In the genomic region with DNA sequence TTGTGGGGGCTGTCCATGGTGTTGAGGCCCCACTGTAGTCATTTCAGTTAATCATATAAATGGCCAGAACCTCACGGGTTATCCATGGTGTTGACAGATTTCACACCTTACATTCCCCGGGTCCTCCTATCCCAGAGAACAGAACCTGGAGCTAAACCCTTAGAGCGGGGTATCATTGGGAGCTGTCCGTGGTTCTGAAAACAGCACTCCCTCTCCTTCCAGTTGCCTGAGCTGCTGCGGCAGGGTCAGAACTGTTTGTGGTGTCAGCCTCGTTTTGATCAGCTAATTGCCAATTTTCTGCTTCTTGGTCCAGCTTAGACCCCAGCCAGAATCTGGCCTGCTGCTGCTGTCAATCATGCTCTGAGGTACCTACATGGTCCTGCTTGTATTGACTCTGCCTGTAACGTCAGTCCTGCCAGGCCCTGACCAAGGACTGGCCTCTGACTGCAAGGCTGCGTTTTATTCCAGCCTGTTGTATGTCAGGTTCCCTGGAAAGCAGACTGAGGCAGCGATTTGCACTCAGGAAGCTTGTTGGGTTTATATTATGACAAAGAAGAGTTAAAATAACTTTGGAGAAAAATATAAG, we compare ENCODE assay signal across 8 cellular contexts. TPM values are rescaled to one million over a fixed set of nuclear protein-coding genes. Genes with fewer than 3 reads are reported as not detected.
DNase-seq lines count a peak whose midpoint lies in the region; ATAC-seq, FAIRE-seq and TF ChIP-seq lines count a peak whose summit lies in the region.

No MANE protein-coding gene starts in this region.

- H3K9me3 ChIP-seq in MM.1S (replicated peaks; ENCODE audit: insufficient read depth, low read length): no peaks in the 10 kb centered on the region
- no peaks in the 10 kb centered on the region for H3K9me3 ChIP-seq in kidney (ENCODE audit: control insufficient read depth in 1 of 2, low read length in 2 of 2)

- no peaks in the 10 kb centered on the region for H3K79me2 ChIP-seq in MM.1S (ENCODE audit: low read length)

- no peak for TF ChIP-seq CTCF in GM12865 (IDR thresholded peaks at IDR 0.05; ENCODE audit: insufficient read depth, low read depth, low read length, missing control alignments)
- TF ChIP-seq CTCF in MM.1S (IDR thresholded peaks at IDR 0.05; ENCODE audit: low read length): no peak
- TF ChIP-seq CTCF in kidney (IDR thresholded peaks at IDR 0.05; ENCODE audit: borderline replicate concordance, extremely low read depth, insufficient read depth): no peak
- no peak for TF ChIP-seq CTCF in GM13977 (IDR thresholded peaks at IDR 0.05; ENCODE audit: extremely low read depth, insufficient read depth, missing control alignments)

- H3K4me2 ChIP-seq in MM.1S (ENCODE audit: low read depth, low read length): no peak overlapping the region

- no peak for FAIRE-seq in kidney (lab: Jason Lieb, UNC)

- H3K9ac ChIP-seq in MM.1S (ENCODE audit: low read length) (no peak overlapping the region), kidney (ENCODE audit: low read length in 2 of 2) (no peak overlapping the region)

- intact Hi-C loops in kidney (cut with DNase I): no loop called here

- peaks cover 25% of the 10 kb centered on the region for H3K27me3 ChIP-seq in MM.1S (replicated peaks; ENCODE audit: insufficient read depth, low read length)

- H3K4me3 ChIP-seq in GM12865 (ENCODE audit: low read depth, low read length) (no peak overlapping the region), MM.1S (ENCODE audit: low read length) (no peak overlapping the region), kidney (ENCODE audit: low read length in 2 of 2) (no peak overlapping the region)

- H3F3A ChIP-seq in MM.1S (ENCODE audit: insufficient read depth, low read length): no peaks in the 10 kb centered on the region

- H3K4me1 ChIP-seq in MM.1S (ENCODE audit: low read length) (no peaks in the 10 kb centered on the region), kidney (ENCODE audit: control insufficient read depth in 1 of 2, insufficient read depth in 1 of 2, low read depth in 1 of 2, low read length in 2 of 2) (no peaks in the 10 kb centered on the region)

- H3K27ac ChIP-seq in MM.1S (ENCODE audit: low read length): no peak overlapping the region
- H3K27ac ChIP-seq in kidney (ENCODE audit: low read depth in 2 of 2, low read length in 2 of 2): no peak overlapping the region

- ATAC-seq in HG03565 (IDR thresholded peaks at IDR 0.05; ENCODE audit: unreplicated experiment): no peak

- in situ Hi-C loops in T47D (cut with HindIII; ENCODE audit: low pct_unique_long_range_greater_than_20kb, low sequenced_read_pairs): no loop called here
- in situ Hi-C loops in GM13977 (cut with MboI; ENCODE audit: low pct_unique_long_range_greater_than_20kb, low sequenced_read_pairs, unreplicated experiment): no loop called here

- H2AFZ ChIP-seq in MM.1S (ENCODE audit: low read length): no peak overlapping the region

- H4K20me1 ChIP-seq in MM.1S (ENCODE audit: insufficient read depth, low read length): no peaks in the 10 kb centered on the region

- no peaks in the 10 kb centered on the region for H3K36me3 ChIP-seq in MM.1S (replicated peaks; ENCODE audit: insufficient read depth, low read length)
- H3K36me3 ChIP-seq in kidney (ENCODE audit: control insufficient read depth in 1 of 2, insufficient read depth in 2 of 2, low read length in 2 of 2): no peaks in the 10 kb centered on the region

- DNase-seq in GM12865 (ENCODE audit: low read depth) (peak; percentile 38), MM.1S (peak; percentile 12), T47D (ENCODE audit: low read depth in 1 of 2, low spot score in 1 of 2) (peak; percentile 41 to 73), mucosa of gallbladder (ENCODE audit: low spot score) (peak; percentile 34), NCI-H69 (lab: John Stamatoyannopoulos, UW) (no peak), kidney (no peak), GM13977 (ENCODE audit: low spot score) (no peak)

- H3K9me2 ChIP-seq in MM.1S (replicated peaks; ENCODE audit: insufficient read depth, low read length): no peaks in the 10 kb centered on the region

RNA-seq across cellular contexts. Expression of a gene that starts 55.8 kb away (rescaled TPM):
- total RNA-seq in mucosa of gallbladder: 28.0 TPM
- 22.0 TPM for total RNA-seq in kidney
- polyA plus RNA-seq in kidney (ENCODE audit: insufficient read depth, low read depth, low replicate concordance): 10.5 TPM

Comparison
In these comparisons a context has a peak if more than half of its experiments do, and no peak if none do; other contexts are left out.
1. DNase-seq: peak in GM12865 (single experiment), MM.1S (single experiment), T47D (2 of 2) and mucosa of gallbladder (single experiment); none in NCI-H69 (single experiment), kidney (single experiment) and GM13977 (single experiment).